In genomic region chr1:53327183-53327941, GRCh38 we compare ENCODE assay signal across 8 cellular contexts. TPM values are rescaled to one million over a fixed set of nuclear protein-coding genes. Genes with fewer than 3 reads are reported as not detected.
DNase-seq lines count a peak whose midpoint lies in the region; ATAC-seq and TF ChIP-seq lines count a peak whose summit lies in the region.

No MANE protein-coding gene starts in this region.

- H3K27me3 Mint-ChIP-seq in GM23338 (ENCODE audit: insufficient read depth, low read depth, poor library complexity), result peaks cover 25% of the 10 kb centered on the region

- DNase-seq in DND-41, result peak; percentile 77
- peak; percentile 60 for DNase-seq in GM23338 (ENCODE audit: low spot score)
- peak; percentile 36 for DNase-seq in NCI-H1105 (lab: John Stamatoyannopoulos, UW)
- DNase-seq in activated CD4-positive, alpha-beta T cell treated with anti-CD3 and anti-CD28 coated beads for 1 hour, result peak; percentile 24
- peak in 6 of 10 donors; percentile 28 to 60 (median 37) for DNase-seq in dorsolateral prefrontal cortex
- peak; percentile 20 to 30 for DNase-seq in stimulated activated CD8-positive, alpha-beta memory T cell treated with anti-CD3 and anti-CD28 coated beads, Interleukin-7, amount 100 ng/mL, for 48 hours (ENCODE audit: extremely low read depth in 1 of 2, low read depth in 1 of 2)

- 0 out of 2 replicates have a peak, but pooled peaks cover 2% of the 10 kb centered on the region for H3F3A ChIP-seq in GM23338 (replicated peaks; ENCODE audit: low read depth)

- peaks cover 34% of the 10 kb centered on the region for H4K20me1 ChIP-seq in DND-41 (ENCODE audit: insufficient read depth, low read length)
- H4K20me1 ChIP-seq in GM23338 (replicated peaks; ENCODE audit: insufficient read depth), result peaks cover 19% of the 10 kb centered on the region

- no peaks in the 10 kb centered on the region for H3K9me2 ChIP-seq in GM23338 (ENCODE audit: insufficient read depth)

- H3K4me2 ChIP-seq in DND-41 (ENCODE audit: insufficient read depth, low read length) (peak overlapping the region; percentile 93), GM23338 (peak overlapping the region; percentile 98)

- H3K9me3 ChIP-seq in DND-41 (ENCODE audit: insufficient read depth, low read length, severe bottlenecking), result no peaks in the 10 kb centered on the region
- H3K9me3 ChIP-seq in mesodermal cell (ENCODE audit: control insufficient read depth, low read length), result no peaks in the 10 kb centered on the region

- H3K79me2 ChIP-seq in DND-41 (ENCODE audit: insufficient read depth, low read length) (peaks cover 54% of the 10 kb centered on the region), GM23338 (replicated peaks; ENCODE audit: insufficient read depth) (peaks cover 39% of the 10 kb centered on the region)

- H2AFZ ChIP-seq in DND-41 (ENCODE audit: low read depth, low read length) (peak overlapping the region; percentile 63), GM23338 (peak overlapping the region; percentile 66; the same call in 1 of the 2 replicates)

- peaks cover 41% of the 10 kb centered on the region for H3K4me1 ChIP-seq in DND-41 (ENCODE audit: insufficient read depth, low read length)
- peaks cover 11% of the 10 kb centered on the region for H3K4me1 ChIP-seq in GM23338 (ENCODE audit: insufficient read depth)
- H3K4me1 ChIP-seq in mesodermal cell (ENCODE audit: control insufficient read depth, insufficient read depth, low read length, poor library complexity, severe bottlenecking), result peaks cover 5% of the 10 kb centered on the region

- H3K27ac ChIP-seq in DND-41 (ENCODE audit: low read length) (peak overlapping the region; percentile 95), GM23338 (ENCODE audit: low read depth) (peak overlapping the region; percentile 94), dorsolateral prefrontal cortex (peak overlapping the region in 46 of 59 donors; percentile 6 to 89 (median 67)), mesodermal cell (ENCODE audit: low read depth, low read length, severe bottlenecking) (peak overlapping the region; percentile 24)

- peak; percentile 10 for ATAC-seq in DND-41 (ENCODE audit: insufficient read depth, low read depth)
- ATAC-seq in GM23338, result peak; percentile 9
- no peak for ATAC-seq in HG03457 (IDR thresholded peaks at IDR 0.05; ENCODE audit: unreplicated experiment)

- H3K36me3 ChIP-seq in DND-41 (ENCODE audit: insufficient read depth, low read length), result peaks cover 36% of the 10 kb centered on the region
- peaks cover 17% of the 10 kb centered on the region for H3K36me3 ChIP-seq in GM23338 (ENCODE audit: insufficient read depth)
- H3K36me3 ChIP-seq in mesodermal cell (ENCODE audit: control insufficient read depth, insufficient read depth, low read length), result peaks cover 29% of the 10 kb centered on the region

- TF ChIP-seq CTCF in DND-41 (IDR thresholded peaks at IDR 0.05; ENCODE audit: borderline replicate concordance, extremely low read depth, low read length, poor library complexity, severe bottlenecking) (no peak), GM23338 (conservative IDR thresholded peaks at IDR 0.05; ENCODE audit: low read depth in 2 of 2) (no peak), dorsolateral prefrontal cortex (IDR thresholded peaks at IDR 0.05 in 54 of 56, conservative IDR thresholded peaks at IDR 0.05 in 2 of 56; ENCODE audit: low read depth in 1 of 56, partially characterized antibody in 56 of 56) (no peak)

- peak overlapping the region; percentile 85 to 94 for H3K4me3 ChIP-seq in DND-41 (ENCODE audit: low read depth in 1 of 2, low read length in 2 of 2)
- H3K4me3 ChIP-seq in GM23338, result peak overlapping the region; percentile 97
- peak overlapping the region; percentile 58 to 95 (median 85) for H3K4me3 ChIP-seq in dorsolateral prefrontal cortex
- H3K4me3 ChIP-seq in mesodermal cell (ENCODE audit: extremely low read depth, insufficient read depth, low read length, poor library complexity, severe bottlenecking), result peak overlapping the region; percentile 69

- peak overlapping the region; percentile 93 for H3K9ac ChIP-seq in DND-41 (ENCODE audit: low read depth, low read length)

- WGBS in mesodermal cell (ENCODE audit: insufficient coverage in 2 of 2), 2 experiments, result 0% methylated on average over 54 to 55 of the region's 73 CpGs

- intact Hi-C loops in dorsolateral prefrontal cortex (cut with DNase I), result loop anchor here (5.0 kb wide), 2 partner anchors 35 to 105 kb away; partner anchors contain the start of gene CZIB (in 1 of the 2)

- peaks cover 36% of the 10 kb centered on the region for H3K4me1 Mint-ChIP-seq in GM23338

- H3K27me3 ChIP-seq in DND-41 (ENCODE audit: insufficient read depth, low read length, poor library complexity) (no peaks in the 10 kb centered on the region), GM23338 (ENCODE audit: insufficient read depth) (no peaks in the 10 kb centered on the region), dorsolateral prefrontal cortex (no peaks in the 10 kb centered on the region)

- peak overlapping the region; percentile 94 for H3K4me3 Mint-ChIP-seq in GM23338

- H3K27ac Mint-ChIP-seq in GM23338, result peak overlapping the region; percentile 97

- H3K9me3 Mint-ChIP-seq in GM23338, result no peaks in the 10 kb centered on the region; the same call in 2 of the 3 replicates

- H3K36me3 Mint-ChIP-seq in GM23338 (ENCODE audit: low read depth), result peaks cover 50% of the 10 kb centered on the region

TF ChIP-seq in GM23338, 12 proteins besides CTCF, POLR2A, EP300 and RAD21 (continues in another document):
- TF ChIP-seq POLR2AphosphoS5 (IDR thresholded peaks at IDR 0.05; ENCODE audit: low read depth), result no peak; the same call in 1 of the 2 replicates
- no peak for TF ChIP-seq ZNF114 (CRISPR knock-in tag; IDR thresholded peaks at IDR 0.05)
- TF ChIP-seq ZNF331 (CRISPR knock-in tag; IDR thresholded peaks at IDR 0.05; ENCODE audit: low read depth), result no peak
- TF ChIP-seq CREB1 (CRISPR knock-in tag; IDR thresholded peaks at IDR 0.05; ENCODE audit: low read depth), result no peak
- TF ChIP-seq JUNB (IDR thresholded peaks at IDR 0.05; ENCODE audit: unreplicated experiment), result no peak
- no peak for TF ChIP-seq EZH2phosphoT487 (IDR thresholded peaks at IDR 0.05; ENCODE audit: unreplicated experiment)
- TF ChIP-seq STAT1 (IDR thresholded peaks at IDR 0.05; ENCODE audit: unreplicated experiment), result no peak
- no peak for TF ChIP-seq REST (IDR thresholded peaks at IDR 0.05; ENCODE audit: unreplicated experiment)
- TF ChIP-seq EZH2 (IDR thresholded peaks at IDR 0.05; ENCODE audit: low read depth, unreplicated experiment), result no peak

RNA-seq across cellular contexts. Expression of gene LRP8, which starts 0.5 kb away (rescaled TPM):
- 71.1 and 72.4 TPM in 2 replicates for total RNA-seq in GM23338 (2014; rRNA removed; shearing (Covaris generic))
- 27.8 and 28.3 TPM in 2 replicates for polyA plus RNA-seq in GM23338 (2016; fragmentation: Nextera tagmentation; extraction: Ambion mirVana)
- 10 to 100 TPM; 20.5 to 77.6 (median 37.9) TPM for total RNA-seq in dorsolateral prefrontal cortex
- 17.9 TPM for polyA plus RNA-seq in mesodermal cell (2013, experiment 1 of 2)
- 15.1 TPM for polyA plus RNA-seq in mesodermal cell (2013, experiment 2 of 2)

Comparison
In these comparisons a context has a peak if more than half of its experiments do, and no peak if none do; other contexts are left out.
1. DNase-seq: peak in every context shown above with its lines; median percentile 77 in DND-41; 60 in GM23338; 37 in dorsolateral prefrontal cortex; 36 in NCI-H1105; 25 in stimulated activated CD8-positive, alpha-beta memory T cell treated with anti-CD3 and anti-CD28 coated beads, Interleukin-7, amount 100 ng/mL, for 48 hours; 24 in activated CD4-positive, alpha-beta T cell treated with anti-CD3 and anti-CD28 coated beads for 1 hour.
2. H3K27ac ChIP-seq: peak in every context shown above with its lines; median percentile 95 in DND-41; 94 in GM23338; 67 in dorsolateral prefrontal cortex; 24 in mesodermal cell.